2 cellular contexts compared by ENCODE assay signal in genomic region chr17:35065880-35066279, GRCh38.
TF ChIP-seq lines count a peak whose summit lies in the region.

No MANE protein-coding gene starts in this region.

TF ChIP-seq in A549, 52 proteins besides CTCF, POLR2A, EP300 and RAD21:
- no peak for TF ChIP-seq HES2 (IDR thresholded peaks at IDR 0.05)
- peak; percentile 10 to 53; a peak in 2 of 4 replicates for TF ChIP-seq CEBPB (IDR thresholded peaks at IDR 0.05)

TF ChIP-seq in K562, 482 proteins besides CTCF, POLR2A, EP300 and RAD21:
- TF ChIP-seq CEBPB (tag; IDR thresholded peaks at IDR 0.05) (peak; percentile 47; the same call in 1 of the 2 replicates), PYGO2 (tag; IDR thresholded peaks at IDR 0.05) (no peak)
